In genomic region chr4:106986486-106986885, GRCh38 we compare ENCODE assay signal across 17 cellular contexts. TPM values are rescaled to one million over a fixed set of nuclear protein-coding genes. Genes with fewer than 3 reads are reported as not detected.
DNase-seq lines count a peak whose midpoint lies in the region; ATAC-seq and TF ChIP-seq lines count a peak whose summit lies in the region.
"Had no signal": no experiment of that assay in that cellular context is flagged by ENCODE, and none has a peak within 500 bp of the region (broad histone marks: within the 10 kb centered on the region; RNA-seq: fewer than 3 reads in every experiment).

No MANE protein-coding gene starts in this region.

- no peaks in the 10 kb centered on the region for H3K27me3 Mint-ChIP-seq in Calu3 (ENCODE audit: unreplicated experiment)
- H3K27me3 Mint-ChIP-seq: activated CD4-positive, alpha-beta T cell treated with anti-CD3 and anti-CD28 coated beads for 36 hours; effector memory CD8-positive, alpha-beta T cell had no signal

- H3K27me3 ChIP-seq in A673 (replicated peaks; ENCODE audit: insufficient read depth, low read depth, low read length, poor library complexity): no peaks in the 10 kb centered on the region

- no peak overlapping the region for H3K27ac Mint-ChIP-seq in Calu3 (ENCODE audit: unreplicated experiment)
- H3K27ac Mint-ChIP-seq: activated CD4-positive, alpha-beta T cell treated with anti-CD3 and anti-CD28 coated beads for 36 hours; effector memory CD8-positive, alpha-beta T cell had no signal

- no peaks in the 10 kb centered on the region for H3K9me3 Mint-ChIP-seq in Calu3 (ENCODE audit: low read depth, unreplicated experiment)

- TF ChIP-seq CTCF in A673 (conservative IDR thresholded peaks at IDR 0.05; ENCODE audit: low read depth, low read length) (no peak; the same call in 1 of the 2 replicates), Calu3 (IDR thresholded peaks at IDR 0.05; ENCODE audit: unreplicated experiment) (no peak)

- POLR2A ChIA-PET in A673 (lab: Charles Lee; ENCODE audit: low non-redundant PET): no interaction called here

- no peak overlapping the region for H3K4me3 Mint-ChIP-seq in Calu3 (ENCODE audit: low read depth, unreplicated experiment)
- H3K4me3 Mint-ChIP-seq: activated CD4-positive, alpha-beta T cell treated with anti-CD3 and anti-CD28 coated beads for 36 hours; effector memory CD8-positive, alpha-beta T cell had no signal

- H3K36me3 ChIP-seq in A673 (ENCODE audit: insufficient read depth, low read length, poor library complexity, severe bottlenecking) (no peaks in the 10 kb centered on the region), SK-N-MC (ENCODE audit: insufficient read depth, low read length) (no peaks in the 10 kb centered on the region)
- H3K36me3 ChIP-seq: lower lobe of right lung had no signal

- CTCF ChIA-PET in A673 (lab: Charles Lee) (interaction anchor here (0.6 kb wide), 1 partner anchor 658 kb away, joined by 6 read pairs; no protein-coding TSS in a partner anchor), Calu3 (lab: Charles Lee) (no interaction called here)

- H3K4me3 ChIP-seq in A673 (ENCODE audit: low read depth, low read length, poor library complexity, severe bottlenecking): peak overlapping the region; percentile 18
- peak overlapping the region; percentile 23; the same call in 1 of the 2 replicates for H3K4me3 ChIP-seq in SK-N-MC
- H3K4me3 ChIP-seq: lower lobe of right lung had no signal

- intact Hi-C loops in A673 (cut with micrococcal nuclease; ENCODE audit: unreplicated experiment) (no loop called here), Calu3 (cut with micrococcal nuclease; ENCODE audit: unreplicated experiment) (no loop called here)

- DNase-seq in A673 (ENCODE audit: low spot score) (peak; percentile 90), SK-N-MC (ENCODE audit: low read depth, low spot score) (no peak), fibroblast of peridontal ligament (ENCODE audit: extremely low read depth) (peak; percentile 68), Calu3 (no peak), mesenteric fat pad (ENCODE audit: low spot score) (no peak), NCI-H345 treated with DMSO at 0.1 percent for 48 hours (lab: John Stamatoyannopoulos, UW; ENCODE audit: unreplicated experiment) (no peak), OCI-M1 (lab: John Stamatoyannopoulos, UW) (no peak)
- DNase-seq: activated CD4-positive, alpha-beta T cell treated with anti-CD3 and anti-CD28 coated beads for 36 hours; activated T-cell treated with anti-CD3 and anti-CD28 coated beads, Interleukin-2, amount 50 U/mL, for 48 hours; effector memory CD8-positive, alpha-beta T cell; IMR-90; lower lobe of right lung; NCI-H2029 treated with DMSO at 0.1 percent for 48 hours; nucleus accumbens; stimulated activated CD4-positive, alpha-beta T cell treated with anti-CD3 and anti-CD28 coated beads, Interleukin-15, amount 100 ng/mL, for 24 hours; T-helper 1 cell had no signal

- ATAC-seq in GM18868 (IDR thresholded peaks at IDR 0.05; ENCODE audit: unreplicated experiment): peak; percentile 40
- ATAC-seq: activated CD4-positive, alpha-beta T cell treated with anti-CD3 and anti-CD28 coated beads for 36 hours; effector memory CD8-positive, alpha-beta T cell; lower lobe of right lung had no signal

- H3K27ac ChIP-seq in A673 (ENCODE audit: low read depth, low read length, poor library complexity, severe bottlenecking) (peak overlapping the region; percentile 59), SK-N-MC (peak overlapping the region; percentile 71; the same call in 1 of the 2 replicates)
- H3K27ac ChIP-seq: lower lobe of right lung had no signal

- H3K9ac ChIP-seq in SK-N-MC (ENCODE audit: insufficient read length): no peak overlapping the region

- H3K9me3 ChIP-seq in A673 (ENCODE audit: low read depth, low read length, poor library complexity, severe bottlenecking): no peaks in the 10 kb centered on the region
- H3K9me3 ChIP-seq in SK-N-MC (ENCODE audit: low read depth, low read length): no peaks in the 10 kb centered on the region
- H3K9me3 ChIP-seq: lower lobe of right lung had no signal

- no peaks in the 10 kb centered on the region for H3K36me3 Mint-ChIP-seq in Calu3 (ENCODE audit: insufficient read depth, unreplicated experiment)

- no peaks in the 10 kb centered on the region for H3K4me1 Mint-ChIP-seq in Calu3 (ENCODE audit: low read depth, unreplicated experiment)
- H3K4me1 Mint-ChIP-seq: activated CD4-positive, alpha-beta T cell treated with anti-CD3 and anti-CD28 coated beads for 36 hours had no signal

- BruUV-seq in A673 (replicated peaks; lab: Mats Ljungman, UMichigan) (no TSS peak), Calu3 (replicated peaks; lab: Mats Ljungman, UMichigan) (no TSS peak)

- peaks cover 51% of the 10 kb centered on the region for H3K4me1 ChIP-seq in A673 (ENCODE audit: insufficient read depth, low read length, poor library complexity, severe bottlenecking)
- H3K4me1 ChIP-seq: lower lobe of right lung had no signal

RNA-seq across cellular contexts. Expression of gene DKK2, which starts 49.6 kb away (rescaled TPM):
- total RNA-seq in A673 (2021) (99.3 and 104 TPM in 2 replicates), Calu3 (2022) (not detected in 2 replicates), mesenteric fat pad (0.77 TPM)
- total RNA-seq: activated CD4-positive, alpha-beta T cell treated with anti-CD3 and anti-CD28 coated beads for 36 hours had no signal

Comparison
In these comparisons a context has a peak if more than half of its experiments do, and no peak if none do; other contexts are left out.
1. DNase-seq: peak in A673 (single experiment) and fibroblast of peridontal ligament (single experiment); none in SK-N-MC (single experiment), Calu3 (single experiment), mesenteric fat pad (single experiment), NCI-H345 treated with DMSO at 0.1 percent for 48 hours (single experiment) and OCI-M1 (single experiment).
2. RNA of gene DKK2, which starts 49.6 kb away (total RNA-seq): 99.3 to 104 TPM in A673; 0.77 TPM in mesenteric fat pad (single experiment) and not detected in Calu3; every median in the first group is over 10 times any median in the second.